ENCODE assay signal across 19 cellular contexts in the genomic region with DNA sequence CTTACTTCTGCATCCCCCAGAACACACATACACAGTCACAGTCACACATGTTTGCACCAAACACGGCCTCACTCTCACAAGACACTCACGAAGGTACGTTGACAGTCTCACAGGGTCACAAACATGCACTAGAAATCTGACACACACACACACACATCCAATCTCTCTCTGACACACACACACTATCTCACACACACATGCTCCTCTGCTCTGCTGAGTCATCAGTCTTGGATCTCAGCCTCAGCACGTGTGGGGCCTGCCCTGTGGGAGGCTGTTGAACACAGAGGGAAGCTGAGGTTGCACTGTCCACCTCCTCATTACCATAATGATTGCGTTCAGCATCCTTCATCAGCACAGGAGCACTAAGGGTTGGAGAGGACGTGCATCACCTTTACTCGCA.
A peak's percentile ranks its signal among the peaks of the same experiment; 100 is the strongest.
DNase-seq lines count a peak whose midpoint lies in the region; ATAC-seq and TF ChIP-seq lines count a peak whose summit lies in the region.
"Had no signal": no experiment of that assay in that cellular context is flagged by ENCODE, and none has a peak within 500 bp of the region (broad histone marks: within the 10 kb centered on the region; RNA-seq: fewer than 3 reads in every experiment).

No MANE protein-coding gene starts in this region.

- H3K4me1 ChIP-seq in right atrium auricular region = no peaks in the 10 kb centered on the region
- H3K4me1 ChIP-seq: stomach had no signal

- no peaks in the 10 kb centered on the region for H3K9me3 Mint-ChIP-seq in activated CD8-positive, alpha-beta T cell treated with anti-CD3 and anti-CD28 coated beads, Interleukin-2, amount 10 ng/mL, durations not matched to agents 7 days and 5 days (ENCODE audit: insufficient read depth)
- H3K9me3 Mint-ChIP-seq: activated naive CD8-positive, alpha-beta T cell treated with anti-CD3 and anti-CD28 coated beads, Interleukin-2, amount 10 ng/mL, durations not matched to agents 7 days and 5 days had no signal

- H3K27me3 ChIP-seq in right atrium auricular region = no peaks in the 10 kb centered on the region
- H3K27me3 ChIP-seq: stomach had no signal

- peak; percentile 55 for ATAC-seq in Right ventricle myocardium inferior
- no peak for ATAC-seq in activated CD8-positive, alpha-beta T cell treated with anti-CD3 and anti-CD28 coated beads, Interleukin-2, amount 10 ng/mL, durations not matched to agents 7 days and 5 days

- DNase-seq in Right ventricle myocardium inferior (ENCODE audit: missing footprints) (no peak), right atrium auricular region (ENCODE audit: low spot score) (no peak), RPMI8226 (peak; percentile 3), glomerular visceral epithelial cell (ENCODE audit: extremely low spot score) (peak; percentile 5), NCI-H1436 treated with DMSO at 0.1 percent for 48 hours (lab: John Stamatoyannopoulos, UW) (no peak), NCI-H748 (lab: John Stamatoyannopoulos, UW; ENCODE audit: unreplicated experiment) (no peak), NCI-H226 (no peak)
- DNase-seq in activated CD8-positive, alpha-beta T cell treated with anti-CD3 and anti-CD28 coated beads, Interleukin-2, amount 10 ng/mL, durations not matched to agents 7 days and 5 days = no peak
- DNase-seq: activated CD4-positive, alpha-beta T cell treated with anti-CD3 and anti-CD28 coated beads for 48 hours; activated naive CD8-positive, alpha-beta T cell treated with anti-CD3 and anti-CD28 coated beads, Interleukin-2, amount 10 ng/mL, durations not matched to agents 7 days and 5 days; activated T-cell treated with anti-CD3 and anti-CD28 coated beads, Interleukin-2, amount 50 U/mL, for 1 hour; GDM1; HFFc6; Kasumi-1; mesendoderm; NCI-H1930; NCI-H748 treated with DMSO at 0.1 percent for 48 hours; stomach had no signal

- no peaks in the 10 kb centered on the region for H3K27me3 Mint-ChIP-seq in activated CD8-positive, alpha-beta T cell treated with anti-CD3 and anti-CD28 coated beads, Interleukin-2, amount 10 ng/mL, durations not matched to agents 7 days and 5 days (ENCODE audit: low read depth)
- H3K27me3 Mint-ChIP-seq: activated naive CD8-positive, alpha-beta T cell treated with anti-CD3 and anti-CD28 coated beads, Interleukin-2, amount 10 ng/mL, durations not matched to agents 7 days and 5 days; central memory CD8-positive, alpha-beta T cell had no signal

- H3K4me3 Mint-ChIP-seq in activated CD8-positive, alpha-beta T cell treated with anti-CD3 and anti-CD28 coated beads, Interleukin-2, amount 10 ng/mL, durations not matched to agents 7 days and 5 days = no peak overlapping the region
- H3K4me3 Mint-ChIP-seq: activated naive CD8-positive, alpha-beta T cell treated with anti-CD3 and anti-CD28 coated beads, Interleukin-2, amount 10 ng/mL, durations not matched to agents 7 days and 5 days; central memory CD8-positive, alpha-beta T cell; HFFc6 had no signal

- no peak for TF ChIP-seq CTCF in right atrium auricular region (IDR thresholded peaks at IDR 0.05)

- intact Hi-C loops in Right ventricle myocardium inferior (cut with DNase I) = no loop called here

- H3K9me3 ChIP-seq in right atrium auricular region = no peaks in the 10 kb centered on the region
- H3K9me3 ChIP-seq: stomach had no signal

- CTCF ChIA-PET in activated CD8-positive, alpha-beta T cell treated with anti-CD3 and anti-CD28 coated beads, Interleukin-2, amount 10 ng/mL, durations not matched to agents 7 days and 5 days (lab: Charles Lee) = no interaction called here

- H3K27ac Mint-ChIP-seq in activated CD8-positive, alpha-beta T cell treated with anti-CD3 and anti-CD28 coated beads, Interleukin-2, amount 10 ng/mL, durations not matched to agents 7 days and 5 days = no peak overlapping the region
- H3K27ac Mint-ChIP-seq: activated naive CD8-positive, alpha-beta T cell treated with anti-CD3 and anti-CD28 coated beads, Interleukin-2, amount 10 ng/mL, durations not matched to agents 7 days and 5 days; HFFc6 had no signal

- POLR2A ChIA-PET in activated CD8-positive, alpha-beta T cell treated with anti-CD3 and anti-CD28 coated beads, Interleukin-2, amount 10 ng/mL, durations not matched to agents 7 days and 5 days (lab: Charles Lee) = no interaction called here

- H3K4me1 Mint-ChIP-seq in activated CD8-positive, alpha-beta T cell treated with anti-CD3 and anti-CD28 coated beads, Interleukin-2, amount 10 ng/mL, durations not matched to agents 7 days and 5 days (ENCODE audit: low read depth) = no peaks in the 10 kb centered on the region
- H3K4me1 Mint-ChIP-seq: activated naive CD8-positive, alpha-beta T cell treated with anti-CD3 and anti-CD28 coated beads, Interleukin-2, amount 10 ng/mL, durations not matched to agents 7 days and 5 days; central memory CD8-positive, alpha-beta T cell had no signal

- H3K36me3 Mint-ChIP-seq in activated CD8-positive, alpha-beta T cell treated with anti-CD3 and anti-CD28 coated beads, Interleukin-2, amount 10 ng/mL, durations not matched to agents 7 days and 5 days (ENCODE audit: low read depth) = no peaks in the 10 kb centered on the region
- H3K36me3 Mint-ChIP-seq: activated naive CD8-positive, alpha-beta T cell treated with anti-CD3 and anti-CD28 coated beads, Interleukin-2, amount 10 ng/mL, durations not matched to agents 7 days and 5 days had no signal

- H3K27ac ChIP-seq in right atrium auricular region = no peak overlapping the region
- H3K27ac ChIP-seq: stomach had no signal

- H3K4me3 ChIP-seq in right atrium auricular region = no peak overlapping the region
- H3K4me3 ChIP-seq: stomach had no signal

- H3K36me3 ChIP-seq in right atrium auricular region = no peaks in the 10 kb centered on the region
- H3K36me3 ChIP-seq: stomach had no signal

Comparison
In these comparisons a context has a peak if more than half of its experiments do, and no peak if none do; other contexts are left out.
1. DNase-seq: peak in RPMI8226 (single experiment) and glomerular visceral epithelial cell (single experiment); none in Right ventricle myocardium inferior (single experiment), right atrium auricular region (single experiment), NCI-H1436 treated with DMSO at 0.1 percent for 48 hours (single experiment), activated CD8-positive, alpha-beta T cell treated with anti-CD3 and anti-CD28 coated beads, Interleukin-2, amount 10 ng/mL, durations not matched to agents 7 days and 5 days (single experiment), NCI-H748 (single experiment) and NCI-H226 (single experiment).